ENCODE assay signal across 21 cellular contexts in the genomic region with DNA sequence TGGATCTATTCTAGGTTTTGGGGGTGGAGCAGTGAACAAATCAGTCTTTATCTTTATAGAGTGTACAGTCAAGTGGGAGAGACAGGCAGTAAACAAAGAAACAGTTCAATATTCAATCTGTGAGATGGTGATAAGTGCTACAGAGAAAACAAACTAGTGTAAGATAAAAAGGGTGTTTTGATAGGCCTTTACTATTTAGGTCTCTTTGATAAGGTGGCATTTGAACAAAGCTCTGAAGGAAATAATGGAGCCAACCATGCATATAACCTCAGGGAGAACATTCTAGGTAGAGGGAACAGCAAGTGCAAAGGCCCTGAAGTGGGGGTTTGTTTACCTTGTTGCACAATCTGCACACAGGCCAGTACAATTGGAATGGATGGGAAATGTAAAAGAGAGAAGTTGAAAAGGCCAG. TPM values are rescaled to one million over a fixed set of nuclear protein-coding genes. Genes with fewer than 3 reads are reported as not detected.
A peak's percentile ranks its signal among the peaks of the same experiment; 100 is the strongest.
DNase-seq lines count a peak whose midpoint lies in the region; ATAC-seq and TF ChIP-seq lines count a peak whose summit lies in the region.
"Had no signal": no experiment of that assay in that cellular context is flagged by ENCODE, and none has a peak within 500 bp of the region (broad histone marks: within the 10 kb centered on the region; RNA-seq: fewer than 3 reads in every experiment).

No MANE protein-coding gene starts in this region.

- DNase-seq in activated naive CD4-positive, alpha-beta T cell treated with anti-CD3 and anti-CD28 coated beads for 36 hours, result no peak
- DNase-seq in NCI-H510A (lab: John Stamatoyannopoulos, UW), result peak; percentile 77
- peak; percentile 30 for DNase-seq in epithelial cell of proximal tubule (ENCODE audit: low read depth)
- no peak for DNase-seq in stimulated activated naive B cell treated with anti-CD40 and anti-IgM and Interleukin-4, amounts not matched to agents 10 μg/mL and 1 μg/mL and 100 μg/mL, for 72 hours
- DNase-seq in HFFc6, result no peak
- DNase-seq in NCI-H226, result no peak
- DNase-seq: activated CD8-positive, alpha-beta memory T cell treated with anti-CD3 and anti-CD28 coated beads for 24 hours; adrenal gland; central memory CD4-positive, alpha-beta T cell; effector CD8-positive, alpha-beta T cell; H9; islet precursor cell; Kasumi-1; NCI-H1417 treated with DMSO at 0.1 percent for 48 hours; NCI-H69; stimulated activated naive CD8-positive, alpha-beta T cell treated with anti-CD3 and anti-CD28 coated beads, Interleukin-15, amount 100 ng/mL, for 72 hours; WERI-Rb-1 had no signal

- CTCF ChIA-PET in activated naive CD4-positive, alpha-beta T cell treated with anti-CD3 and anti-CD28 coated beads for 36 hours (lab: Charles Lee), result no interaction called here

- peaks cover 21% of the 10 kb centered on the region for H3K36me3 Mint-ChIP-seq in activated naive CD4-positive, alpha-beta T cell treated with anti-CD3 and anti-CD28 coated beads, Interleukin-2, amount 50 U/mL, for 24 hours
- H3K36me3 Mint-ChIP-seq in activated naive CD4-positive, alpha-beta T cell treated with anti-CD3 and anti-CD28 coated beads for 36 hours (ENCODE audit: low read depth), result peaks cover 32% of the 10 kb centered on the region
- peaks cover 36 to 53% of the 10 kb centered on the region in 2 donors for H3K36me3 Mint-ChIP-seq in stimulated activated naive B cell treated with anti-CD40 and anti-IgM and Interleukin-4, amounts not matched to agents 10 μg/mL and 1 μg/mL and 100 μg/mL, for 72 hours
- H3K36me3 Mint-ChIP-seq in HFFc6 (ENCODE audit: low read depth), result peaks cover 7% of the 10 kb centered on the region

- ATAC-seq in stimulated activated naive B cell treated with anti-CD40 and anti-IgM and Interleukin-4, amounts not matched to agents 10 μg/mL and 1 μg/mL and 100 μg/mL, for 72 hours (replicated peaks), result no peak
- ATAC-seq in GM21381 (IDR thresholded peaks at IDR 0.05; ENCODE audit: unreplicated experiment), result no peak
- ATAC-seq: Panc1; stimulated activated naive CD8-positive, alpha-beta T cell treated with anti-CD3 and anti-CD28 coated beads, Interleukin-15, amount 100 ng/mL, for 72 hours had no signal

- intact Hi-C loops in activated naive CD4-positive, alpha-beta T cell treated with anti-CD3 and anti-CD28 coated beads for 36 hours (cut with micrococcal nuclease), result no loop called here

- no peaks in the 10 kb centered on the region for H3K27me3 Mint-ChIP-seq in activated naive CD4-positive, alpha-beta T cell treated with anti-CD3 and anti-CD28 coated beads, Interleukin-2, amount 50 U/mL, for 24 hours
- H3K27me3 Mint-ChIP-seq in activated naive CD4-positive, alpha-beta T cell treated with anti-CD3 and anti-CD28 coated beads for 36 hours (ENCODE audit: low read depth), result no peaks in the 10 kb centered on the region
- H3K27me3 Mint-ChIP-seq in stimulated activated naive B cell treated with anti-CD40 and anti-IgM and Interleukin-4, amounts not matched to agents 10 μg/mL and 1 μg/mL and 100 μg/mL, for 72 hours, result no peaks in the 10 kb centered on the region
- no peaks in the 10 kb centered on the region for H3K27me3 Mint-ChIP-seq in HFFc6 (ENCODE audit: insufficient read depth)
- H3K27me3 Mint-ChIP-seq: stimulated activated naive CD8-positive, alpha-beta T cell treated with anti-CD3 and anti-CD28 coated beads, Interleukin-15, amount 100 ng/mL, for 72 hours had no signal

- H3K9me3 Mint-ChIP-seq in activated naive CD4-positive, alpha-beta T cell treated with anti-CD3 and anti-CD28 coated beads, Interleukin-2, amount 50 U/mL, for 24 hours, result no peaks in the 10 kb centered on the region
- no peaks in the 10 kb centered on the region for H3K9me3 Mint-ChIP-seq in activated naive CD4-positive, alpha-beta T cell treated with anti-CD3 and anti-CD28 coated beads for 36 hours
- H3K9me3 Mint-ChIP-seq in stimulated activated naive B cell treated with anti-CD40 and anti-IgM and Interleukin-4, amounts not matched to agents 10 μg/mL and 1 μg/mL and 100 μg/mL, for 72 hours, result no peaks in the 10 kb centered on the region
- no peaks in the 10 kb centered on the region for H3K9me3 Mint-ChIP-seq in HFFc6
- H3K9me3 Mint-ChIP-seq: CD14-positive monocyte; H9; stimulated activated naive CD8-positive, alpha-beta T cell treated with anti-CD3 and anti-CD28 coated beads, Interleukin-15, amount 100 ng/mL, for 72 hours had no signal

- H3K4me1 Mint-ChIP-seq in activated naive CD4-positive, alpha-beta T cell treated with anti-CD3 and anti-CD28 coated beads, Interleukin-2, amount 50 U/mL, for 24 hours, result peaks cover 9% of the 10 kb centered on the region
- peaks cover under 1% of the 10 kb centered on the region for H3K4me1 Mint-ChIP-seq in activated naive CD4-positive, alpha-beta T cell treated with anti-CD3 and anti-CD28 coated beads for 36 hours (ENCODE audit: low read depth)
- H3K4me1 Mint-ChIP-seq in stimulated activated naive B cell treated with anti-CD40 and anti-IgM and Interleukin-4, amounts not matched to agents 10 μg/mL and 1 μg/mL and 100 μg/mL, for 72 hours, result peaks cover 21 to 41% of the 10 kb centered on the region in 2 donors
- H3K4me1 Mint-ChIP-seq in HFFc6 (ENCODE audit: low read depth), result no peaks in the 10 kb centered on the region
- H3K4me1 Mint-ChIP-seq: CD14-positive monocyte had no signal

- no peak overlapping the region for H3K4me3 ChIP-seq in epithelial cell of proximal tubule (ENCODE audit: low read depth, low read length)
- H3K4me3 ChIP-seq: adrenal gland had no signal

- H3K27ac Mint-ChIP-seq in activated naive CD4-positive, alpha-beta T cell treated with anti-CD3 and anti-CD28 coated beads, Interleukin-2, amount 50 U/mL, for 24 hours, result peak overlapping the region; percentile 35
- no peak overlapping the region for H3K27ac Mint-ChIP-seq in activated naive CD4-positive, alpha-beta T cell treated with anti-CD3 and anti-CD28 coated beads for 36 hours
- H3K27ac Mint-ChIP-seq in stimulated activated naive B cell treated with anti-CD40 and anti-IgM and Interleukin-4, amounts not matched to agents 10 μg/mL and 1 μg/mL and 100 μg/mL, for 72 hours, result peak overlapping the region; percentile 63
- no peak overlapping the region for H3K27ac Mint-ChIP-seq in HFFc6

- no peak overlapping the region for H3K4me3 Mint-ChIP-seq in activated naive CD4-positive, alpha-beta T cell treated with anti-CD3 and anti-CD28 coated beads, Interleukin-2, amount 50 U/mL, for 24 hours
- no peak overlapping the region for H3K4me3 Mint-ChIP-seq in activated naive CD4-positive, alpha-beta T cell treated with anti-CD3 and anti-CD28 coated beads for 36 hours
- H3K4me3 Mint-ChIP-seq in stimulated activated naive B cell treated with anti-CD40 and anti-IgM and Interleukin-4, amounts not matched to agents 10 μg/mL and 1 μg/mL and 100 μg/mL, for 72 hours, result no peak overlapping the region
- H3K4me3 Mint-ChIP-seq in HFFc6, result no peak overlapping the region
- H3K4me3 Mint-ChIP-seq: CD14-positive monocyte; H9; stimulated activated naive CD8-positive, alpha-beta T cell treated with anti-CD3 and anti-CD28 coated beads, Interleukin-15, amount 100 ng/mL, for 72 hours had no signal

- TF ChIP-seq CTCF in epithelial cell of proximal tubule (conservative IDR thresholded peaks at IDR 0.05; ENCODE audit: low read depth, low read length), result no peak
- no peak for TF ChIP-seq CTCF in HFFc6 (IDR thresholded peaks at IDR 0.05)

RNA-seq across cellular contexts. Expression of gene PTPN11, which starts 47.3 kb away (rescaled TPM):
- total RNA-seq in activated naive CD4-positive, alpha-beta T cell treated with anti-CD3 and anti-CD28 coated beads for 36 hours, result 100 to 1,000 TPM; 137 to 141 TPM
- total RNA-seq in epithelial cell of proximal tubule, result 78.3 and 80.5 TPM in 2 replicates
- 100 to 1,000 TPM; 132 to 160 (median 144) TPM for total RNA-seq in HFFc6 (2021; fragmentation: NEBNext Ultra II Directional; extraction: Animal tissue kit (Norgen Biotek cat#: 25700))

RNA-seq across cellular contexts. Expression of gene RPL6, which starts 56.6 kb away (rescaled TPM):
- 1,000 to 10,000 TPM; 2,358 to 2,432 TPM for total RNA-seq in activated naive CD4-positive, alpha-beta T cell treated with anti-CD3 and anti-CD28 coated beads for 36 hours
- total RNA-seq in epithelial cell of proximal tubule, result 1,982 and 2,357 TPM in 2 replicates
- 1,000 to 10,000 TPM; 1,282 to 1,468 (median 1,387) TPM for total RNA-seq in HFFc6 (2021; fragmentation: NEBNext Ultra II Directional; extraction: Animal tissue kit (Norgen Biotek cat#: 25700))

Comparison
In these comparisons a context has a peak if more than half of its experiments do, and no peak if none do; other contexts are left out.
1. H3K27ac Mint-ChIP-seq: peak in activated naive CD4-positive, alpha-beta T cell treated with anti-CD3 and anti-CD28 coated beads, Interleukin-2, amount 50 U/mL, for 24 hours (single experiment) and stimulated activated naive B cell treated with anti-CD40 and anti-IgM and Interleukin-4, amounts not matched to agents 10 μg/mL and 1 μg/mL and 100 μg/mL, for 72 hours (single experiment); none in activated naive CD4-positive, alpha-beta T cell treated with anti-CD3 and anti-CD28 coated beads for 36 hours (single experiment) and HFFc6 (single experiment).
2. DNase-seq: peak in NCI-H510A (single experiment) and epithelial cell of proximal tubule (single experiment); none in activated naive CD4-positive, alpha-beta T cell treated with anti-CD3 and anti-CD28 coated beads for 36 hours (single experiment), stimulated activated naive B cell treated with anti-CD40 and anti-IgM and Interleukin-4, amounts not matched to agents 10 μg/mL and 1 μg/mL and 100 μg/mL, for 72 hours (single experiment), HFFc6 (single experiment) and NCI-H226 (single experiment).